8 cellular contexts compared by ENCODE assay signal in the genomic region with DNA sequence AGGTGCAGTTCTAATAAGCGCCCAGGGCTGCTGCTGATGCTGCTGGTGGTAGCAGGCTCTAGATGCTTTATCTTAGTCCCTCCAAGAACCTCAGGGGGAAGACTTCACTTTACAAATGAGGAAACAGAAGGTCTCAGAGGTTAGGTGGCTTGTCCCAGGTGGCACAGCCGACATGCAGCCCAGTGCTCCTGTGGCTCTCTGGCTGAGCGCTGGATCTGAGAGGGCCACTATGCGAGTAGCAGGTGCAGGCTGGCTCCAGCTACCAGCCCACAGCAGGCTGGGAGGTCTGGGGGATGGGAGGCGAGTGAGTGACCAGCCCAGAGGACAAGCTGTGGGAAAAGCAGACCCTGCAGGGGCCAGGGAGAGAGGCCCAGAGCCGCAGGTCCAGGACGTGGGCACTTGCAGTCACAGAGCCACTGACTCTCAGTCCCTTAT. TPM values are rescaled to one million over a fixed set of nuclear protein-coding genes. Genes with fewer than 3 reads are reported as not detected.
A peak's percentile ranks its signal among the peaks of the same experiment; 100 is the strongest.
DNase-seq lines count a peak whose midpoint lies in the region; ATAC-seq and TF ChIP-seq lines count a peak whose summit lies in the region.

No MANE protein-coding gene starts in this region.

- peak overlapping the region; percentile 76 for H3K4me2 ChIP-seq in SU-DHL-6 (ENCODE audit: low read depth, low read length, poor library complexity, severe bottlenecking)

- H3K4me3 ChIP-seq in SU-DHL-6 (ENCODE audit: insufficient read depth, low read length, poor library complexity, severe bottlenecking) (peak overlapping the region; percentile 23), thyroid gland (replicated peaks in 1 of 3) (no peak overlapping the region)

- CTCF ChIA-PET in activated naive CD4-positive, alpha-beta T cell treated with anti-CD3 and anti-CD28 coated beads for 36 hours (lab: Charles Lee): interaction anchor here (0.5 to 1.1 kb wide), 2 partner anchors 228 to 288 kb away, joined by 3 read pairs; no protein-coding TSS in a partner anchor

- H3K27ac Mint-ChIP-seq in activated naive CD4-positive, alpha-beta T cell treated with anti-CD3 and anti-CD28 coated beads for 36 hours: peak overlapping the region; percentile 98

- WGBS in thyroid gland, 2 donors: 81 to 89% methylated on average over 5 to 7 of the region's 7 CpGs

- H3K4me1 ChIP-seq in thyroid gland: peaks cover 0 to 16% of the 10 kb centered on the region in 2 donors

- no peak for TF ChIP-seq POLR2A in thyroid gland (IDR thresholded peaks at IDR 0.05)

- no peak for ATAC-seq in HG03342 (IDR thresholded peaks at IDR 0.05; ENCODE audit: unreplicated experiment)
- ATAC-seq in HG02763 (IDR thresholded peaks at IDR 0.05; ENCODE audit: unreplicated experiment): no peak

- H3K9me3 ChIP-seq in SU-DHL-6 (ENCODE audit: insufficient read depth, low read length) (no peaks in the 10 kb centered on the region), thyroid gland (no peaks in the 10 kb centered on the region)

- TF ChIP-seq CTCF in SU-DHL-6 (IDR thresholded peaks at IDR 0.05; ENCODE audit: insufficient read depth, low read length, poor library complexity, severe bottlenecking) (no peak), thyroid gland (IDR thresholded peaks at IDR 0.05) (no peak)

- peaks cover 16% of the 10 kb centered on the region for H3K36me3 Mint-ChIP-seq in activated naive CD4-positive, alpha-beta T cell treated with anti-CD3 and anti-CD28 coated beads for 36 hours (ENCODE audit: low read depth)

- peak overlapping the region; percentile 93 for H3K4me3 Mint-ChIP-seq in activated naive CD4-positive, alpha-beta T cell treated with anti-CD3 and anti-CD28 coated beads for 36 hours

- H3K4me1 Mint-ChIP-seq in activated naive CD4-positive, alpha-beta T cell treated with anti-CD3 and anti-CD28 coated beads for 36 hours (ENCODE audit: low read depth): peaks cover 77% of the 10 kb centered on the region

- H3K36me3 ChIP-seq in SU-DHL-6 (ENCODE audit: low read length) (no peaks in the 10 kb centered on the region), thyroid gland (no peaks in the 10 kb centered on the region)

- H4K20me1 ChIP-seq in SU-DHL-6 (ENCODE audit: low read depth, low read length): no peaks in the 10 kb centered on the region

- H3K27me3 ChIP-seq in SU-DHL-6 (ENCODE audit: low read length): no peaks in the 10 kb centered on the region
- H3K27me3 ChIP-seq in thyroid gland: no peaks in the 10 kb centered on the region

- DNase-seq in activated naive CD4-positive, alpha-beta T cell treated with anti-CD3 and anti-CD28 coated beads for 36 hours: no peak
- DNase-seq in activated naive CD4-positive, alpha-beta T cell treated with anti-CD3 and anti-CD28 coated beads, Interleukin-2, amount 50 U/mL, for 16 hours: no peak
- DNase-seq in germinal center (ENCODE audit: low spot score) (peak; percentile 70), thyroid gland (no peak), iPS-NIHi7 (ENCODE audit: extremely low spot score) (no peak)

- peaks cover 55% of the 10 kb centered on the region for H3F3A ChIP-seq in SU-DHL-6 (ENCODE audit: insufficient read depth)

- no peak overlapping the region for H2AFZ ChIP-seq in SU-DHL-6 (ENCODE audit: low read depth, low read length, severe bottlenecking)

- no peaks in the 10 kb centered on the region for H3K9me2 ChIP-seq in SU-DHL-6 (replicated peaks; ENCODE audit: insufficient read depth, low read length)

- H3K27ac ChIP-seq in SU-DHL-6 (ENCODE audit: low read depth, low read length) (peak overlapping the region; percentile 98), thyroid gland (peak overlapping the region in 2 of 3 donors; percentile 52 to 66)

- H3K9ac ChIP-seq in SU-DHL-6 (ENCODE audit: low read length): peak overlapping the region; percentile 73

- intact Hi-C loops in activated naive CD4-positive, alpha-beta T cell treated with anti-CD3 and anti-CD28 coated beads for 36 hours (cut with micrococcal nuclease): loop anchor here (5.0 kb wide), 1 partner anchor 1340 kb away; the partner anchor contains the start of gene ATRN
- intact Hi-C loops in thyroid gland (cut with DNase I): no loop called here

- no peaks in the 10 kb centered on the region for H3K27me3 Mint-ChIP-seq in activated naive CD4-positive, alpha-beta T cell treated with anti-CD3 and anti-CD28 coated beads for 36 hours (ENCODE audit: low read depth)

- H3K9me3 Mint-ChIP-seq in activated naive CD4-positive, alpha-beta T cell treated with anti-CD3 and anti-CD28 coated beads for 36 hours: no peaks in the 10 kb centered on the region

- peaks cover 36% of the 10 kb centered on the region for H3K79me2 ChIP-seq in SU-DHL-6 (ENCODE audit: insufficient read depth, low read length)

RNA-seq across cellular contexts. Expression of gene RASSF2, which starts 10.8 kb away (rescaled TPM):
- total RNA-seq in activated naive CD4-positive, alpha-beta T cell treated with anti-CD3 and anti-CD28 coated beads for 36 hours: 10 to 100 TPM; 26.7 to 27.9 TPM
- 10 to 100 TPM in 1 of 4 donors, 1 to 10 TPM in 3; 5.7 to 13.2 (median 8.8) TPM for total RNA-seq in thyroid gland
